Comparison of ENCODE assay signal across 34 cellular contexts in the genomic region with DNA sequence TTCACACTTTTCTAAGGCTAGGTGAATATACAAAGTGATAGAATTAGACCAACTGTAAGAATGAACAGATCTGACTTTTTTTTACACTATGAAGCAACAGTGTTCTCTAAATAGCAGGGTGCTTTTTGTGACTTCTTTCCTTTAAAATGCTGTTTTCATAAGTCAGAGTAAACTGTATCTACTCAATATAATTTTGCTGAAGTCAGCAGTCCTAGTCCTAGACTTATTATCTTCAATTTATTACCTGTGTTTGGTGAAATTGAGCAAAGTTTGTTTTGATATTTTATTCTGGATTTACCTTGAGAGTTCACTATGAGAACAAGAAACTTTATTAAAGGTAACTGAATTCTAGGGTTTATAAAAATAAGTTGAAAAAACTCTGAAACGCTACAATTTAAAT.
"Had no signal": no experiment of that assay in that cellular context is flagged by ENCODE, and none has a peak within 500 bp of the region (broad histone marks: within the 10 kb centered on the region; RNA-seq: fewer than 3 reads in every experiment).

No MANE protein-coding gene starts in this region.

- ATAC-seq: activated CD8-positive, alpha-beta T cell treated with anti-CD3 and anti-CD28 coated beads for 36 hours; activated naive CD4-positive, alpha-beta T cell treated with anti-CD3 and anti-CD28 coated beads, Interleukin-2, amount 50 U/mL, for 72 hours; activated T-cell treated with anti-CD3 and anti-CD28 coated beads, Interleukin-2, amount 50 U/mL, for 4 hours; activated T-cell treated with anti-CD3 and anti-CD28 coated beads, Interleukin-2, amount 50 U/mL, for 72 hours; activated T-helper 17 cell treated with anti-CD3 and anti-CD28 coated beads, Interleukin-2, amount 50 U/mL, for 72 hours; body of pancreas had no signal

- H3K9me3 ChIP-seq: adrenal gland, body of pancreas, breast epithelium had no signal

- H3K4me3 ChIP-seq: adrenal gland, body of pancreas, breast epithelium had no signal

- FAIRE-seq: astrocyte, TTC549 had no signal

- H3K27me3 ChIP-seq: adrenal gland, body of pancreas, brain microvascular endothelial cell, breast epithelium had no signal

- H3K36me3 ChIP-seq: adrenal gland, brain microvascular endothelial cell, breast epithelium had no signal

- DNase-seq: activated B cell treated with CpG ODN at 0.5 μM for 24 hours; activated CD4-positive, alpha-beta memory T cell treated with anti-CD3 and anti-CD28 coated beads for 36 hours; activated CD4-positive, alpha-beta T cell treated with anti-CD3 and anti-CD28 coated beads for 4 hours; activated CD4-positive, alpha-beta T cell treated with anti-CD3 and anti-CD28 coated beads, Interleukin-2, amount 10 ng/mL, durations not matched to agents 24 days and 14 days; activated CD4-positive, alpha-beta T cell treated with anti-CD3 and anti-CD28 coated beads, Interleukin-2, amount 50 U/mL, for 1 hour; activated CD4-positive, alpha-beta T cell treated with anti-CD3 and anti-CD28 coated beads, Interleukin-2, amount 50 U/mL, for 4 hours; activated CD4-positive, CD25-positive, alpha-beta regulatory T cell treated with anti-CD3 and anti-CD28 coated beads, Interleukin-2, amount 50 U/mL, for 72 hours; activated CD8-positive, alpha-beta memory T cell treated with anti-CD3 and anti-CD28 coated beads, Interleukin-2, amount 50 U/mL, for 4 hours; activated CD8-positive, alpha-beta T cell treated with anti-CD3 and anti-CD28 coated beads for 36 hours; activated effector memory CD4-positive, alpha-beta T cell treated with anti-CD3 and anti-CD28 coated beads, Interleukin-2, amount 50 U/mL, for 16 hours; activated gamma-delta T cell treated with Interleukin-2 at 50 U/mL for 16 hours; activated naive CD4-positive, alpha-beta T cell; activated naive CD4-positive, alpha-beta T cell treated with anti-CD3 and anti-CD28 coated beads for 36 hours; activated naive CD4-positive, alpha-beta T cell treated with anti-CD3 and anti-CD28 coated beads, Interleukin-2, amount 50 U/mL, for 16 hours; activated naive CD8-positive, alpha-beta T cell treated with anti-CD3 and anti-CD28 coated beads for 36 hours; activated T-cell treated with anti-CD3 and anti-CD28 coated beads for 4 hours; activated T-cell treated with anti-CD3 and anti-CD28 coated beads, Interleukin-2, amount 50 U/mL, for 1 hour; activated T-cell treated with anti-CD3 and anti-CD28 coated beads, Interleukin-2, amount 50 U/mL, for 4 hours; activated T-cell treated with anti-CD3 and anti-CD28 coated beads, Interleukin-2, amount 50 U/mL, for 72 hours; adrenal gland; amniotic stem cell; aorta; body of pancreas; brain microvascular endothelial cell; central memory CD4-positive, alpha-beta T cell; T-helper 1 cell; T-helper 2 cell; T-helper 9 cell had no signal

- H3K27ac ChIP-seq: adrenal gland, body of pancreas, brain microvascular endothelial cell, breast epithelium, VCaP had no signal

- H3K4me1 ChIP-seq: adrenal gland, body of pancreas, breast epithelium had no signal
